Comparison of ENCODE assay signal across 16 cellular contexts in genomic region chr14:53979141-53979673, GRCh38. TPM values are rescaled to one million over a fixed set of nuclear protein-coding genes. Genes with fewer than 3 reads are reported as not detected.
DNase-seq lines count a peak whose midpoint lies in the region; ATAC-seq and TF ChIP-seq lines count a peak whose summit lies in the region.
"Had no signal": no experiment of that assay in that cellular context is flagged by ENCODE, and none has a peak within 500 bp of the region (broad histone marks: within the 10 kb centered on the region; RNA-seq: fewer than 3 reads in every experiment).

No MANE protein-coding gene starts in this region.

- H3K36me3 Mint-ChIP-seq in natural killer cell: no peaks in the 10 kb centered on the region

- TF ChIP-seq CTCF in smooth muscle cell (IDR thresholded peaks at IDR 0.05; ENCODE audit: borderline replicate concordance, insufficient read depth, poor library complexity, severe bottlenecking) (no peak), natural killer cell (IDR thresholded peaks at IDR 0.05) (no peak)

- intact Hi-C loops in right cardiac atrium (cut with DNase I) (no loop called here), natural killer cell (cut with micrococcal nuclease) (no loop called here)

- H3K4me3 Mint-ChIP-seq in natural killer cell: no peak overlapping the region
- H3K4me3 Mint-ChIP-seq: dendritic cell treated with granulocyte-macrophage colony-stimulating factor and Interleukin-4, amounts not matched to agents 40 ng/mL and 50 ng/mL, for 4 days; neural crest cell had no signal

- H3K9me3 Mint-ChIP-seq in natural killer cell: peaks cover 0 to 3% of the 10 kb centered on the region in 2 donors
- H3K9me3 Mint-ChIP-seq: dendritic cell treated with granulocyte-macrophage colony-stimulating factor and Interleukin-4, amounts not matched to agents 40 ng/mL and 50 ng/mL, for 4 days had no signal

- no peaks in the 10 kb centered on the region for H3K27me3 Mint-ChIP-seq in natural killer cell (ENCODE audit: low read depth in 2 of 2)

- H3K9me3 ChIP-seq in right cardiac atrium (ENCODE audit: control insufficient read depth, low read length) (no peaks in the 10 kb centered on the region), smooth muscle cell (replicated peaks; ENCODE audit: low read depth) (no peaks in the 10 kb centered on the region)
- H3K9me3 ChIP-seq: gastrocnemius medialis, transverse colon had no signal

- no peak overlapping the region for H2AFZ ChIP-seq in smooth muscle cell (ENCODE audit: low read depth)

- H3K4me3 ChIP-seq in right cardiac atrium (ENCODE audit: low read length): no peak overlapping the region
- no peak overlapping the region for H3K4me3 ChIP-seq in smooth muscle cell
- H3K4me3 ChIP-seq: gastrocnemius medialis, transverse colon had no signal

- H3K36me3 ChIP-seq in smooth muscle cell (ENCODE audit: low read depth): no peaks in the 10 kb centered on the region
- H3K36me3 ChIP-seq: gastrocnemius medialis, transverse colon had no signal

- H4K20me1 ChIP-seq in smooth muscle cell (ENCODE audit: low read depth): no peaks in the 10 kb centered on the region

- H3K4me1 ChIP-seq in right cardiac atrium (ENCODE audit: control insufficient read depth, insufficient read depth, low read length): peaks cover 3% of the 10 kb centered on the region
- H3K4me1 ChIP-seq in smooth muscle cell (ENCODE audit: low read depth): peaks cover 14% of the 10 kb centered on the region
- H3K4me1 ChIP-seq: gastrocnemius medialis, transverse colon had no signal

- H3K79me2 ChIP-seq in smooth muscle cell (ENCODE audit: low read depth): no peaks in the 10 kb centered on the region

- H3K27ac ChIP-seq in right cardiac atrium (ENCODE audit: low read length) (peak overlapping the region; percentile 56), smooth muscle cell (ENCODE audit: low read depth) (peak overlapping the region; percentile 34)
- H3K27ac ChIP-seq: 22Rv1, gastrocnemius medialis had no signal

- no peak overlapping the region for H3K27ac Mint-ChIP-seq in natural killer cell
- H3K27ac Mint-ChIP-seq: dendritic cell treated with granulocyte-macrophage colony-stimulating factor and Interleukin-4, amounts not matched to agents 40 ng/mL and 50 ng/mL, for 4 days had no signal

- H3K4me1 Mint-ChIP-seq in natural killer cell: no peaks in the 10 kb centered on the region

- peak; percentile 24 for DNase-seq in DMS 273 (lab: John Stamatoyannopoulos, UW; ENCODE audit: unreplicated experiment)
- DNase-seq in DMS 273 treated with DMSO at 0.1 percent for 48 hours (lab: John Stamatoyannopoulos, UW): no peak
- DNase-seq in amniotic epithelial cell (ENCODE audit: low read depth): peak; percentile 90
- DNase-seq in right cardiac atrium: peak in 1 of 3 donors; percentile 42
- DNase-seq in smooth muscle cell (lab: John Stamatoyannopoulos, UW; ENCODE audit: unreplicated experiment): no peak
- no peak for DNase-seq in natural killer cell
- no peak for DNase-seq in stimulated activated CD4-positive, alpha-beta T cell treated with anti-CD3 and anti-CD28 coated beads, Interleukin-4, amount 100 ng/mL, for 24 hours
- DNase-seq: activated CD4-positive, alpha-beta T cell treated with anti-CD3 and anti-CD28 coated beads for 1 hour; gastrocnemius medialis; kidney glomerular epithelial cell; NCI-H2171; transverse colon had no signal

- no peaks in the 10 kb centered on the region for H3K27me3 ChIP-seq in right cardiac atrium (ENCODE audit: control insufficient read depth, insufficient read depth)
- no peaks in the 10 kb centered on the region for H3K27me3 ChIP-seq in smooth muscle cell (ENCODE audit: low read depth)
- H3K27me3 ChIP-seq: gastrocnemius medialis, transverse colon had no signal

- peak overlapping the region; percentile 8 for H3K4me2 ChIP-seq in smooth muscle cell

- ATAC-seq in right cardiac atrium (peak; percentile 87 to 90), HG02798 (IDR thresholded peaks at IDR 0.05; ENCODE audit: poor library complexity, unreplicated experiment) (no peak), natural killer cell (no peak)
- ATAC-seq: gastrocnemius medialis had no signal

- 37% methylated on average over 4 of the region's 4 CpGs for WGBS in right cardiac atrium
- WGBS in smooth muscle cell (ENCODE audit: low lambda C conversion rate): 27% methylated on average over 4 of the region's 4 CpGs

- H3K9ac ChIP-seq in smooth muscle cell (ENCODE audit: low read depth): peak overlapping the region; percentile 36

- H3F3A ChIP-seq in smooth muscle cell (ENCODE audit: low read depth): peaks cover 19% of the 10 kb centered on the region

RNA-seq across cellular contexts. Expression of gene BMP4, which starts 22.6 kb away (rescaled TPM):
- 10 to 100 TPM in 2 of 4 donors, 1 to 10 TPM in 2; 6.4 to 10.8 (median 8.4) TPM for total RNA-seq in right cardiac atrium
- polyA plus RNA-seq in right cardiac atrium: 8.0 TPM
- 30.5 and 33.0 TPM in 2 replicates for total RNA-seq in smooth muscle cell
- polyA plus RNA-seq in smooth muscle cell: 32.4 and 38.2 TPM in 2 replicates
- total RNA-seq in natural killer cell: under 1 TPM in 1 of 3 donors, not detected in 2; 0.45 TPM

Comparison
In these comparisons a context has a peak if more than half of its experiments do, and no peak if none do; other contexts are left out.
1. DNase-seq: peak in DMS 273 (single experiment) and amniotic epithelial cell (single experiment); none in DMS 273 treated with DMSO at 0.1 percent for 48 hours (single experiment), smooth muscle cell (single experiment), natural killer cell (single experiment) and stimulated activated CD4-positive, alpha-beta T cell treated with anti-CD3 and anti-CD28 coated beads, Interleukin-4, amount 100 ng/mL, for 24 hours (single experiment).
2. ATAC-seq: peak in right cardiac atrium (2 of 2); none in HG02798 (single experiment) and natural killer cell (0 of 3).
3. RNA of gene BMP4, which starts 22.6 kb away (total RNA-seq): 30.5 to 33.0 TPM in smooth muscle cell and 6.4 to 10.8 TPM in right cardiac atrium; 0.45 TPM in natural killer cell; every median in the first group is over 4 times any median in the second.